In the genomic region with DNA sequence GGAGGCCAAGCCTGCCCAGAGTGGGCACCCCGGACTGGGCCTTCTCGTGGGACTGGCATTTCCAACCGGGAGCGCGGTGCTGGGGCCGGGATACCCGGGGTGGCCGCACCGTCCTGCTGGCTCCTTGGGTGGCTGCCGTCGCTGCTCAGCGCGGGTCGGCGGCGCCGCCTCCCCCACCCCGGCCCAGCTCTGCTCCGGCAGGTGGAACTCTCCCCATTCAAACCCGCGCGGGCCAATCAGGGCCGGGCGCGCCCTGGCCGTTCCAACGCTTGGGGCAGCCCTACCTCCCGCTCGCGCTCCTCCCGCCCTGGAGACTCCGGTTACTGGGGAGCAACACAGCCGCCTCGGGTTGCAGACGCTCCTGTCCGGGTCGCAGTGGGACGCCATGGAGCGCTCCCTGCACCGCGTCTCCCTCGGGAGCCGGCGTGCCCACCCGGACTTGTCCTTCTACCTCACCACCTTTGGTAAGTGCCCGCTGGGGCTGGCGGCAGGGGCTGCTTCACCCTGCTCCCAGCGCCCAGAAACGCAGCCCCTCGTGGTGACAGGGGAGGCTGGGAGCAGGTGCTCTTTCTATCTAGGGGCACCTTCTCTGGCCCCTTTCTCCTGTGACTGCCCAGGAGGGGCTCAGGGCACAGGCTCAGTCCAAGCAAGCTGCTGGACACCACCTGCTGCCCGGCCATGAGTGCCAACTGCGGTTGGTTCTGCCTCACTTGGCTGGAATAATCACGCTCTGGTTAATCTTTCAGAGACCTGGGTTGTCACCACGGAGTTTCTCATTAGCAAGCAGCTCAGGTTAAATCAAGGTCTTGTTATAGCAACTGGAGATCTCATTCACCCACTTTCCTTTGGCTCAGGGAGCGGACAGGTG, we compare ENCODE assay signal across 8 cellular contexts. TPM values are rescaled to one million over a fixed set of nuclear protein-coding genes. Genes with fewer than 3 reads are reported as not detected.
DNase-seq lines count a peak whose midpoint lies in the region; ATAC-seq, FAIRE-seq and TF ChIP-seq lines count a peak whose summit lies in the region.

Gene RGS3, plus strand, starts transcription at position 310 of the 868 bp plus-strand sequence. Its CDS starts 76 bp downstream, at position 386.

- ATAC-seq in foreskin keratinocyte = peak; percentile 78
- ATAC-seq in GM19035 (IDR thresholded peaks at IDR 0.05; ENCODE audit: unreplicated experiment) = no peak

- H3K4me3 ChIP-seq in AG04450 (ENCODE audit: low read depth, low read length) (peak within 1 kb of the TSS; percentile 43), LNCaP clone FGC (ENCODE audit: low read depth, low read length) (peak within 1 kb of the TSS; percentile 80)

- peaks cover 3% of the 10 kb centered on the region for H3K27me3 ChIP-seq in AG04450 (ENCODE audit: control insufficient read depth, insufficient read depth, low read length)
- H3K27me3 ChIP-seq in foreskin keratinocyte = peaks cover 48% of the 10 kb centered on the region

- H3K4me1 Mint-ChIP-seq in nephron = peaks cover 23% of the 10 kb centered on the region

- peak within 1 kb of the TSS; percentile 72 to 83 (median 80) for H3K4me3 Mint-ChIP-seq in nephron

- TF ChIP-seq CTCF in AG04450 (IDR thresholded peaks at IDR 0.05; ENCODE audit: low read depth, low read length) (no peak), LNCaP clone FGC (IDR thresholded peaks at IDR 0.05; ENCODE audit: control insufficient read depth, extremely low read depth, insufficient read depth) (no peak), foreskin keratinocyte (conservative IDR thresholded peaks at IDR 0.05) (no peak), nephron (IDR thresholded peaks at IDR 0.05; ENCODE audit: unreplicated experiment in 3 of 3) (no peak)

- peaks cover 32% of the 10 kb centered on the region for H3K27me3 Mint-ChIP-seq in nephron (ENCODE audit: low read depth)

- no peak for TF ChIP-seq POLR2A in H54 (IDR thresholded peaks at IDR 0.05; ENCODE audit: low read depth, low read length)

- no peaks in the 10 kb centered on the region for H3K36me3 Mint-ChIP-seq in nephron (ENCODE audit: low read depth)

- H3K9me3 Mint-ChIP-seq in nephron = no peaks in the 10 kb centered on the region

- H3K27ac Mint-ChIP-seq in nephron = peak within 1 kb of the TSS; percentile 78 to 94 (median 86)

- H3K27ac ChIP-seq in AG04450 (ENCODE audit: low read depth, low read length) = no peak within 1 kb of the TSS
- no peak within 1 kb of the TSS for H3K27ac ChIP-seq in foreskin keratinocyte

- DNase-seq in AG04450 (ENCODE audit: low read depth, low spot score) = no peak
- peak; percentile 32 for DNase-seq in LNCaP clone FGC (ENCODE audit: low read depth)
- peak; percentile 77 for DNase-seq in SK-N-DZ (ENCODE audit: low spot score)
- no peak for DNase-seq in foreskin keratinocyte
- DNase-seq in H54 (ENCODE audit: insufficient read length, low spot score) = no peak
- no peak for DNase-seq in NCI-H446 treated with DMSO at 0.1 percent for 48 hours (lab: John Stamatoyannopoulos, UW)

- POLR2A ChIA-PET in AG04450 (lab: Yijun Ruan, JAX) = interaction anchor here (1.2 kb wide), 1 partner anchor 102 kb away, joined by 4 read pairs; no protein-coding TSS in a partner anchor

- no peak for FAIRE-seq in H54 (lab: Jason Lieb, UNC)

- H3K9me3 ChIP-seq in AG04450 (ENCODE audit: control insufficient read depth, insufficient read depth, low read length) = no peaks in the 10 kb centered on the region; the same call in 1 of the 2 replicates

- no peaks in the 10 kb centered on the region for H3K4me1 ChIP-seq in foreskin keratinocyte

- CTCF ChIA-PET in AG04450 (lab: Charles Lee) = interaction anchor here (0.8 to 1.2 kb wide), 3 partner anchors 53 to 126 kb away, joined by 3 read pairs; no protein-coding TSS in a partner anchor

RNA-seq across cellular contexts. Expression of gene RGS3, which starts in this region (rescaled TPM):
- polyA plus RNA-seq in AG04450 (2011; rRNA removed) (41.0 and 50.1 TPM in 2 replicates), foreskin keratinocyte (22.3 and 36.0 TPM in 2 replicates)
- 32.4 and 42.9 TPM in 2 replicates for polyA minus RNA-seq in AG04450 (2011; rRNA and poly(A)+ RNA removed)
- 25.0 and 38.8 TPM in 2 replicates for polyA plus RNA-seq in SK-N-DZ (2014; cell fraction: cytosol; rRNA removed)
- polyA plus RNA-seq in SK-N-DZ (2014; cell fraction: nucleus; rRNA removed) = 42.0 and 45.4 TPM in 2 replicates
- 24.9 and 38.9 TPM in 2 replicates for total RNA-seq in foreskin keratinocyte

Comparison
In these comparisons a context has a peak if more than half of its experiments do, and no peak if none do; other contexts are left out.
1. DNase-seq: peak in LNCaP clone FGC (single experiment) and SK-N-DZ (single experiment); none in AG04450 (single experiment), foreskin keratinocyte (0 of 2), H54 (single experiment) and NCI-H446 treated with DMSO at 0.1 percent for 48 hours (single experiment).